Comparison of ENCODE assay signal across 13 cellular contexts in the genomic region with DNA sequence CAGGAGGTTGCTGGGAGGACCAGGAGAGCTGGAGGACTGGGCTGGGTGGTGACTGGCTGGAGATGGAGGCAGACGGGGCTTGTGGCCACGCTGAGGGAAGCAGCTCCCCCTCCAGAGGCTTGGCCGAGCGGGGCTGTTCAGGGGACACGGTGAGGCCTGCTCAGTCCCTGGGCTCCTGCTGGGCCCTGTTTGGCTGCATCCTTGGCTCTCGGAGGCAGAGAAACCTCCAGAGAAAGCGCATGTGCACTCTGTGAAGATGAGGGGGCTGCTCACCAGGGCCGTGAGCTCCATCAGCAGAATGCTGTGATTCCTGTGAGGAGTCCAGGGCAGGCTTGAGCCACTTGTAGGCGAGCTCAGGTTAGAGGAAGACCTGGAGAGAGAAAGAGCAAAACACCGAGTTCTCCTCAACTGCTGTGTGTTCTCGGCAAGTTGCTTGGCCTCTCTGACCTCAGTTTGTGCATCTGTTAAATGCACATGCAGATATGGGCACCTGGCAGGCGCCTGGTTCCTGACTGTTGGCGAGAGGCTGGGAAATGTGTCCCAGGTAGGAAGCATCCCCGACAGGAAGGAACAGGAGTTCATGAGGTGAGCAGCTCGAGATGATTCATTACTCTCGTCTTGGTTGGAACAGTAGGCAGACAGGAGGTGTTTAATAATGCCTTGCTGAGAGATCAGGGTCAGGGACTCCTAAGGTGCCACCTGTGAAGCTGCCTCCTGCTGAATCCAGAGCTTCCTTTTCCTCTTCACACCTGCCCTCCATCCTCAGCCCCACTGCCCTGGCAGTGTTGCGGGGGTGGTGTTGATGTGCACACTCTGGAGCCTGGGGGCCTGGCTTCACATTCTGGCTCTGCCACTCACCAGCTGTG. TPM values are rescaled to one million over a fixed set of nuclear protein-coding genes. Genes with fewer than 3 reads are reported as not detected.
DNase-seq lines count a peak whose midpoint lies in the region; ATAC-seq, FAIRE-seq and TF ChIP-seq lines count a peak whose summit lies in the region.
"Had no signal": no experiment of that assay in that cellular context is flagged by ENCODE, and none has a peak within 500 bp of the region (broad histone marks: within the 10 kb centered on the region; RNA-seq: fewer than 3 reads in every experiment).

No MANE protein-coding gene starts in this region.

- H3K27me3 ChIP-seq in stomach (peaks cover 0 to 10% (median 0%) of the 10 kb centered on the region in 3 donors), thyroid gland (no peaks in the 10 kb centered on the region)

- H3K4me1 ChIP-seq in kidney (ENCODE audit: control insufficient read depth in 1 of 2, insufficient read depth in 1 of 2, low read depth in 1 of 2, low read length in 2 of 2): peaks cover 0 to 2% of the 10 kb centered on the region in 2 donors
- no peaks in the 10 kb centered on the region for H3K4me1 ChIP-seq in stomach
- no peaks in the 10 kb centered on the region for H3K4me1 ChIP-seq in thyroid gland

- H3K27me3 Mint-ChIP-seq in activated T-cell treated with anti-CD3 and anti-CD28 coated beads, Interleukin-2, amount 50 U/mL, for 4 hours (ENCODE audit: low read depth): no peaks in the 10 kb centered on the region

- peak overlapping the region; percentile 98 for H3K4me3 Mint-ChIP-seq in activated T-cell treated with anti-CD3 and anti-CD28 coated beads, Interleukin-2, amount 50 U/mL, for 4 hours

- peak; percentile 78 for DNase-seq in activated CD8-positive, alpha-beta memory T cell treated with anti-CD3 and anti-CD28 coated beads for 24 hours
- DNase-seq in activated CD8-positive, alpha-beta memory T cell treated with anti-CD3 and anti-CD28 coated beads, Interleukin-2, amount 50 U/mL, for 48 hours: no peak
- no peak for DNase-seq in activated T-cell treated with anti-CD3 and anti-CD28 coated beads, Interleukin-2, amount 50 U/mL, for 4 hours
- DNase-seq in kidney (peak; percentile 74), stomach (no peak), NOMO-1 treated with DMSO at 0.1 percent for 48 hours (lab: John Stamatoyannopoulos, UW; ENCODE audit: unreplicated experiment) (no peak), thyroid gland (no peak)
- DNase-seq: islet precursor cell, NCI-H526 had no signal

- WGBS in stomach, 5 donors: 74 to 82% (median 80%) methylated on average over 13 to 17 of the region's 17 CpGs
- whole genome bisulfite sequencing in thyroid gland, 2 donors: 69 to 84% methylated on average over 13 to 15 of the region's 17 CpGs

- no peak for FAIRE-seq in kidney (lab: Jason Lieb, UNC)

- peak; percentile 17 to 21 for ATAC-seq in activated T-cell treated with anti-CD3 and anti-CD28 coated beads, Interleukin-2, amount 50 U/mL, for 4 hours
- ATAC-seq in GM18867 (IDR thresholded peaks at IDR 0.05; ENCODE audit: unreplicated experiment): no peak

- H3K36me3 ChIP-seq in kidney (ENCODE audit: control insufficient read depth in 1 of 2, insufficient read depth in 2 of 2, low read length in 2 of 2) (no peaks in the 10 kb centered on the region), stomach (no peaks in the 10 kb centered on the region), thyroid gland (no peaks in the 10 kb centered on the region)

- H3K27ac ChIP-seq in kidney (ENCODE audit: low read depth in 2 of 2, low read length in 2 of 2) (no peak overlapping the region), stomach (peak overlapping the region; percentile 17 to 68 (median 25)), thyroid gland (no peak overlapping the region)
- H3K27ac ChIP-seq: epithelial cell of prostate, KMS-11 had no signal

- H3K36me3 Mint-ChIP-seq in activated T-cell treated with anti-CD3 and anti-CD28 coated beads, Interleukin-2, amount 50 U/mL, for 4 hours (ENCODE audit: insufficient read depth): peaks cover 16% of the 10 kb centered on the region

- intact Hi-C loops in kidney (cut with DNase I) (no loop called here), stomach (cut with DNase I; ENCODE audit: low total_unique reads) (no loop called here), thyroid gland (cut with DNase I) (no loop called here)

- TF ChIP-seq EP300 in stomach (IDR thresholded peaks at IDR 0.05): no peak

- H3K4me3 ChIP-seq in kidney (ENCODE audit: low read length in 2 of 2) (no peak overlapping the region), stomach (peak overlapping the region; percentile 11 to 29 (median 19)), thyroid gland (replicated peaks in 1 of 3) (no peak overlapping the region)

- H3K4me1 Mint-ChIP-seq in activated T-cell treated with anti-CD3 and anti-CD28 coated beads, Interleukin-2, amount 50 U/mL, for 4 hours (ENCODE audit: low read depth): peaks cover 90% of the 10 kb centered on the region

- no peaks in the 10 kb centered on the region for H3K9me3 ChIP-seq in kidney (ENCODE audit: control insufficient read depth in 1 of 2, low read length in 2 of 2)
- no peaks in the 10 kb centered on the region for H3K9me3 ChIP-seq in stomach
- H3K9me3 ChIP-seq in thyroid gland: no peaks in the 10 kb centered on the region

- TF ChIP-seq POLR2A in stomach (IDR thresholded peaks at IDR 0.05) (no peak), thyroid gland (IDR thresholded peaks at IDR 0.05) (no peak)

- TF ChIP-seq CTCF in kidney (IDR thresholded peaks at IDR 0.05; ENCODE audit: borderline replicate concordance, extremely low read depth, insufficient read depth) (no peak), stomach (IDR thresholded peaks at IDR 0.05) (no peak), thyroid gland (IDR thresholded peaks at IDR 0.05) (no peak)

- no peak overlapping the region for H3K9ac ChIP-seq in kidney (ENCODE audit: low read length in 2 of 2)
- H3K9ac ChIP-seq: KMS-11 had no signal

- no peaks in the 10 kb centered on the region for H3K9me3 Mint-ChIP-seq in activated T-cell treated with anti-CD3 and anti-CD28 coated beads, Interleukin-2, amount 50 U/mL, for 4 hours

RNA-seq across cellular contexts. Expression of gene ZAP70, which starts 0.9 kb away (rescaled TPM):
- 100 to 1,000 TPM; 156 to 194 (median 186) TPM for total RNA-seq in activated T-cell treated with anti-CD3 and anti-CD28 coated beads, Interleukin-2, amount 50 U/mL, for 4 hours
- total RNA-seq in kidney (15.0 TPM), stomach (10 to 100 TPM in 3 of 5 donors, 1 to 10 TPM in 2; 3.3 to 78.2 (median 19.2) TPM), thyroid gland (1 to 10 TPM; 4.0 to 7.6 (median 4.4) TPM)
- polyA plus RNA-seq in kidney (ENCODE audit: insufficient read depth, low read depth, low replicate concordance) (0.37 TPM), stomach (1 to 10 TPM; 1.1 to 2.8 (median 2.1) TPM)
- total RNA-seq: pulmonary artery endothelial cell had no signal

RNA-seq across cellular contexts. Expression of gene C2orf92, which starts 44.8 kb away (rescaled TPM):
- total RNA-seq in activated T-cell treated with anti-CD3 and anti-CD28 coated beads, Interleukin-2, amount 50 U/mL, for 4 hours: 1 to 10 TPM; 3.3 to 4.4 (median 4.0) TPM
- total RNA-seq in kidney: 7.3 TPM
- 3.3 TPM for polyA plus RNA-seq in kidney (ENCODE audit: insufficient read depth, low read depth, low replicate concordance)
- total RNA-seq in stomach: 10 to 100 TPM in 2 of 5 donors, 1 to 10 TPM in 1, not detected in 2; 2.3 to 35.3 (median 15.2) TPM
- 1 to 10 TPM; 3.1 to 7.8 (median 4.2) TPM for polyA plus RNA-seq in stomach
- total RNA-seq in thyroid gland: 10 to 100 TPM in 3 of 4 donors, 1 to 10 TPM in 1; 9.8 to 36.5 (median 30.7) TPM

RNA-seq across cellular contexts. Expression of gene ACTR1B, which starts 50.5 kb away (rescaled TPM):
- 10 to 100 TPM; 66.3 to 70.7 (median 67.1) TPM for total RNA-seq in activated T-cell treated with anti-CD3 and anti-CD28 coated beads, Interleukin-2, amount 50 U/mL, for 4 hours
- total RNA-seq in kidney (76.7 TPM), stomach (10 to 100 TPM; 47.5 to 92.1 (median 53.4) TPM), thyroid gland (100 to 1,000 TPM in 1 of 4 donors, 10 to 100 TPM in 3; 64.9 to 106 (median 76.3) TPM)
- polyA plus RNA-seq in kidney (ENCODE audit: insufficient read depth, low read depth, low replicate concordance) (62.4 TPM), stomach (10 to 100 TPM; 56.2 to 60.3 (median 57.3) TPM)

Comparison
In these comparisons a context has a peak if more than half of its experiments do, and no peak if none do; other contexts are left out.
1. DNase-seq: peak in activated CD8-positive, alpha-beta memory T cell treated with anti-CD3 and anti-CD28 coated beads for 24 hours (single experiment) and kidney (single experiment); none in activated CD8-positive, alpha-beta memory T cell treated with anti-CD3 and anti-CD28 coated beads, Interleukin-2, amount 50 U/mL, for 48 hours (single experiment), activated T-cell treated with anti-CD3 and anti-CD28 coated beads, Interleukin-2, amount 50 U/mL, for 4 hours (single experiment), stomach (single experiment), NOMO-1 treated with DMSO at 0.1 percent for 48 hours (single experiment) and thyroid gland (0 of 2).
2. H3K27ac ChIP-seq: peak in stomach (5 of 5); none in kidney (0 of 2) and thyroid gland (0 of 3).
3. H3K4me3 ChIP-seq: peak in stomach (4 of 4); none in kidney (0 of 2) and thyroid gland (0 of 3).